ENCODE assay signal across 11 cellular contexts in the genomic region with DNA sequence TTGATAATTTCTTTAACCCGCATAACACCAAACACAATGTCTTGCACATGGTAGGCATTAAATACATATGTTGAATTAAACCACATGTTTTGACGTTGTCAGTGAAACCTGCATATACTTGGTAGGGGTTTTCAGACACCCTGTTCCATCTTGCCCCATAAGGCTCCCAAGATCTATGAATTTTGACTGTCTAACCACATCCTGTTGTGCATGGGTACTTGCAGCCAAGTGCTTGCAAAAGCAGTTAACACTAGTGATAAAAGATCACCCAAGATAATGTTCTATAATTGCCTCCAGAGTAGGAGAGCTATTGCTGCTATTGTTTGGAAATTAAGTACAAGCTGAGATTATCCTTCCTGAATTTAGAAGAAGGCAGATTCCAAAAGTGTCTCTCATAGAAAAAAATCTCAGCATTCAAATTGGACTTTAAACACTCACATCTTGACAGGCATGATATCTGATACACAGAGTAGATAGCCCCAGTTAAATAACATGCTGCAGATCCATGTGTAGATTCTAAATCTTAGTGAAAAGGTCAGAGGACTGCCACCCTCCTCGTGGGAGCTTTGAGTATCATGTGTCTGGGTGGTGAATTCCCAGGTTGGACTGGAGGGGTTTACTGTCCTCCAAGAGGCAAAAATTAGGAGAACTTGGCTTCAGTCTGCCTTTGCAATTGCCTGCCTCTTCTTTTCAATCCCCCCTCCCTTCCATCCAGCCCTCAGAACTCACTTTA. TPM values are rescaled to one million over a fixed set of nuclear protein-coding genes. Genes with fewer than 3 reads are reported as not detected.
DNase-seq lines count a peak whose midpoint lies in the region; ATAC-seq and TF ChIP-seq lines count a peak whose summit lies in the region.
"Had no signal": no experiment of that assay in that cellular context is flagged by ENCODE, and none has a peak within 500 bp of the region (broad histone marks: within the 10 kb centered on the region; RNA-seq: fewer than 3 reads in every experiment).

No MANE protein-coding gene starts in this region.

- no peak for TF ChIP-seq CTCF in GM12865 (IDR thresholded peaks at IDR 0.05; ENCODE audit: insufficient read depth, low read depth, low read length, missing control alignments)
- no peak for TF ChIP-seq CTCF in hepatocyte (IDR thresholded peaks at IDR 0.05; ENCODE audit: poor library complexity)

- no peaks in the 10 kb centered on the region for H3K9me3 ChIP-seq in naive thymus-derived CD4-positive, alpha-beta T cell (ENCODE audit: control insufficient read depth in 2 of 3, low read length in 3 of 3)
- H3K9me3 ChIP-seq in hepatocyte (ENCODE audit: low read depth): no peaks in the 10 kb centered on the region
- H3K9me3 ChIP-seq: pancreas had no signal

- peak overlapping the region; percentile 90 for H3K27ac ChIP-seq in naive thymus-derived CD4-positive, alpha-beta T cell (ENCODE audit: low read depth, low read length)
- no peak overlapping the region for H3K27ac ChIP-seq in hepatocyte
- H3K27ac ChIP-seq: pancreas had no signal

- DNase-seq in GM12865 (ENCODE audit: low read depth) (peak; percentile 71), mucosa of gallbladder (ENCODE audit: low spot score) (no peak), dermis blood vessel endothelial cell (no peak), hepatocyte (ENCODE audit: low spot score) (no peak)
- peak; percentile 55 for DNase-seq in activated CD4-positive, alpha-beta memory T cell treated with anti-CD3 and anti-CD28 coated beads, Interleukin-2, amount 10 ng/mL, durations not matched to agents 7 days and 5 days
- peak in 8 of 9 donors; percentile 42 to 92 (median 88) for DNase-seq in naive thymus-derived CD4-positive, alpha-beta T cell
- DNase-seq: Karpas-422, pancreas had no signal

- no peaks in the 10 kb centered on the region for H3K27me3 ChIP-seq in naive thymus-derived CD4-positive, alpha-beta T cell (ENCODE audit: control insufficient read depth in 2 of 2, insufficient read depth in 2 of 2, low read length in 2 of 2)
- H3K27me3 ChIP-seq in hepatocyte: no peaks in the 10 kb centered on the region
- H3K27me3 ChIP-seq: pancreas had no signal

- peak overlapping the region; percentile 77 for H3K27ac Mint-ChIP-seq in activated CD4-positive, alpha-beta memory T cell treated with anti-CD3 and anti-CD28 coated beads, Interleukin-2, amount 10 ng/mL, durations not matched to agents 7 days and 5 days
- H3K27ac Mint-ChIP-seq in naive thymus-derived CD4-positive, alpha-beta T cell: peak overlapping the region; percentile 95 to 100 (median 98)

- H3K4me1 ChIP-seq in naive thymus-derived CD4-positive, alpha-beta T cell (ENCODE audit: control insufficient read depth in 2 of 2, insufficient read depth in 2 of 2, low read length in 2 of 2): peaks cover 34 to 64% of the 10 kb centered on the region in 2 donors
- H3K4me1 ChIP-seq in hepatocyte (ENCODE audit: insufficient read depth): peaks cover 19% of the 10 kb centered on the region
- H3K4me1 ChIP-seq: pancreas had no signal

- no peak overlapping the region for H3K4me2 ChIP-seq in hepatocyte

- no peaks in the 10 kb centered on the region for H3K36me3 ChIP-seq in naive thymus-derived CD4-positive, alpha-beta T cell (ENCODE audit: control insufficient read depth in 2 of 3, insufficient read depth in 3 of 3, low read length in 3 of 3)
- H3K36me3 ChIP-seq in hepatocyte (replicated peaks; ENCODE audit: insufficient read depth, low read depth): no peaks in the 10 kb centered on the region
- H3K36me3 ChIP-seq: pancreas had no signal

- CTCF ChIA-PET in activated CD4-positive, alpha-beta memory T cell treated with anti-CD3 and anti-CD28 coated beads, Interleukin-2, amount 10 ng/mL, durations not matched to agents 7 days and 5 days (lab: Charles Lee): interaction anchor here (0.9 to 4.3 kb wide), 18 partner anchors 10 to 769 kb away, joined by 3 to 41 read pairs (median 4); a partner anchor contains a TSS
- CTCF ChIA-PET in naive thymus-derived CD4-positive, alpha-beta T cell (lab: Charles Lee): interaction anchor here (0.6 to 4.0 kb wide), 16 partner anchors 7 to 319 kb away, joined by 3 to 82 read pairs (median 4); a partner anchor contains a TSS

- H4K20me1 ChIP-seq in hepatocyte (ENCODE audit: insufficient read depth, poor library complexity, severe bottlenecking): no peaks in the 10 kb centered on the region

- peaks cover 38% of the 10 kb centered on the region for H3K4me1 Mint-ChIP-seq in activated CD4-positive, alpha-beta memory T cell treated with anti-CD3 and anti-CD28 coated beads, Interleukin-2, amount 10 ng/mL, durations not matched to agents 7 days and 5 days
- peaks cover 38 to 94% (median 74%) of the 10 kb centered on the region in 7 donors for H3K4me1 Mint-ChIP-seq in naive thymus-derived CD4-positive, alpha-beta T cell

- H2AFZ ChIP-seq in hepatocyte: no peak overlapping the region

- WGBS in hepatocyte (ENCODE audit: low lambda C conversion rate, missing lambda C conversion rate): 47% methylated on average over 3 of the region's 3 CpGs

- H3K4me3 ChIP-seq in GM12865 (ENCODE audit: low read depth, low read length): no peak overlapping the region
- H3K4me3 ChIP-seq in naive thymus-derived CD4-positive, alpha-beta T cell (ENCODE audit: low read length): peak overlapping the region; percentile 17
- H3K4me3 ChIP-seq in hepatocyte: no peak overlapping the region
- H3K4me3 ChIP-seq: pancreas had no signal

- POLR2A ChIA-PET in activated CD4-positive, alpha-beta memory T cell treated with anti-CD3 and anti-CD28 coated beads, Interleukin-2, amount 10 ng/mL, durations not matched to agents 7 days and 5 days (lab: Charles Lee): interaction anchor here (1.2 to 3.7 kb wide), 6 partner anchors 11 to 545 kb away, joined by 3 to 20 read pairs (median 4); a partner anchor contains a TSS
- POLR2A ChIA-PET in naive thymus-derived CD4-positive, alpha-beta T cell (lab: Charles Lee): interaction anchor here (0.7 to 4.2 kb wide), 13 partner anchors 8 to 318 kb away, joined by 3 to 106 read pairs (median 6); a partner anchor contains a TSS

- H3K9me3 Mint-ChIP-seq in activated CD4-positive, alpha-beta memory T cell treated with anti-CD3 and anti-CD28 coated beads, Interleukin-2, amount 10 ng/mL, durations not matched to agents 7 days and 5 days: peaks cover 14% of the 10 kb centered on the region
- peaks cover 8 to 23% (median 16%) of the 10 kb centered on the region in 11 donors for H3K9me3 Mint-ChIP-seq in naive thymus-derived CD4-positive, alpha-beta T cell

- H3K79me2 ChIP-seq in hepatocyte: no peaks in the 10 kb centered on the region

- H3K4me3 Mint-ChIP-seq in activated CD4-positive, alpha-beta memory T cell treated with anti-CD3 and anti-CD28 coated beads, Interleukin-2, amount 10 ng/mL, durations not matched to agents 7 days and 5 days: no peak overlapping the region
- H3K4me3 Mint-ChIP-seq in naive thymus-derived CD4-positive, alpha-beta T cell: peak overlapping the region; percentile 64 to 84 (median 72)

- H3K9me2 ChIP-seq in hepatocyte (replicated peaks; ENCODE audit: insufficient read depth): no peaks in the 10 kb centered on the region

- peak; percentile 63 for ATAC-seq in HG02763 (IDR thresholded peaks at IDR 0.05; ENCODE audit: unreplicated experiment)
- ATAC-seq in naive thymus-derived CD4-positive, alpha-beta T cell: peak; percentile 97
- ATAC-seq in HG03108 (IDR thresholded peaks at IDR 0.05; ENCODE audit: unreplicated experiment): no peak
- ATAC-seq: pancreas had no signal

- intact Hi-C loops in naive thymus-derived CD4-positive, alpha-beta T cell (cut with micrococcal nuclease): loop anchor here (1.0 to 10.0 kb wide), 12 partner anchors 9 to 933 kb away; a partner anchor contains a TSS

- H3K27me3 Mint-ChIP-seq in activated CD4-positive, alpha-beta memory T cell treated with anti-CD3 and anti-CD28 coated beads, Interleukin-2, amount 10 ng/mL, durations not matched to agents 7 days and 5 days: no peaks in the 10 kb centered on the region
- H3K27me3 Mint-ChIP-seq in naive thymus-derived CD4-positive, alpha-beta T cell: peaks cover 0 to 3% (median 0%) of the 10 kb centered on the region in 5 donors

- H3K36me3 Mint-ChIP-seq in activated CD4-positive, alpha-beta memory T cell treated with anti-CD3 and anti-CD28 coated beads, Interleukin-2, amount 10 ng/mL, durations not matched to agents 7 days and 5 days (ENCODE audit: low read depth): peaks cover 2% of the 10 kb centered on the region
- H3K36me3 Mint-ChIP-seq in naive thymus-derived CD4-positive, alpha-beta T cell: peaks cover 10 to 25% (median 17%) of the 10 kb centered on the region in 5 donors

RNA-seq across cellular contexts. Expression of a gene that starts 25.8 kb away (rescaled TPM):
- not detected for total RNA-seq in activated CD4-positive, alpha-beta memory T cell treated with anti-CD3 and anti-CD28 coated beads, Interleukin-2, amount 10 ng/mL, durations not matched to agents 7 days and 5 days
- not detected for total RNA-seq in naive thymus-derived CD4-positive, alpha-beta T cell
- polyA plus RNA-seq in naive thymus-derived CD4-positive, alpha-beta T cell: under 1 TPM in 1 of 2 donors, not detected in 1; 0.13 TPM
- total RNA-seq in mucosa of gallbladder (not detected), dermis blood vessel endothelial cell (not detected in 2 replicates), hepatocyte (not detected in 2 replicates)
- 0.12 and 0.24 TPM in 2 replicates for polyA plus RNA-seq in hepatocyte
- total RNA-seq: pancreas, urinary bladder had no signal
- polyA plus RNA-seq: pancreas, urinary bladder had no signal

RNA-seq across cellular contexts. Expression of a gene that starts 59.2 kb away (rescaled TPM):
- 10 to 100 TPM; 23.8 to 28.5 TPM for total RNA-seq in activated CD4-positive, alpha-beta memory T cell treated with anti-CD3 and anti-CD28 coated beads, Interleukin-2, amount 10 ng/mL, durations not matched to agents 7 days and 5 days
- 10 to 100 TPM; 19.3 to 50.0 (median 35.1) TPM for total RNA-seq in naive thymus-derived CD4-positive, alpha-beta T cell
- 10 to 100 TPM; 13.4 to 16.1 TPM for polyA plus RNA-seq in naive thymus-derived CD4-positive, alpha-beta T cell
- 24.7 TPM for total RNA-seq in mucosa of gallbladder
- 18.4 and 18.9 TPM in 2 replicates for total RNA-seq in dermis blood vessel endothelial cell
- 20.3 and 20.4 TPM in 2 replicates for total RNA-seq in hepatocyte
- polyA plus RNA-seq in hepatocyte: 9.1 and 14.4 TPM in 2 replicates

RNA-seq across cellular contexts. Expression of a gene that starts 59.3 kb away (rescaled TPM):
- 1 to 10 TPM; 2.7 to 3.4 TPM for total RNA-seq in activated CD4-positive, alpha-beta memory T cell treated with anti-CD3 and anti-CD28 coated beads, Interleukin-2, amount 10 ng/mL, durations not matched to agents 7 days and 5 days
- 1 to 10 TPM in 4 of 5 experiments, under 1 TPM in 1; 0.70 to 5.8 (median 2.0) TPM for total RNA-seq in naive thymus-derived CD4-positive, alpha-beta T cell
- 10 to 100 TPM; 10.8 to 14.1 TPM for polyA plus RNA-seq in naive thymus-derived CD4-positive, alpha-beta T cell
- total RNA-seq in mucosa of gallbladder (25.0 TPM), dermis blood vessel endothelial cell (10.4 and 10.5 TPM in 2 replicates), hepatocyte (3.4 and 9.5 TPM in 2 replicates)
- 18.6 and 25.3 TPM in 2 replicates for polyA plus RNA-seq in hepatocyte

Comparison
In these comparisons a context has a peak if more than half of its experiments do, and no peak if none do; other contexts are left out.
1. DNase-seq: peak in GM12865 (single experiment), activated CD4-positive, alpha-beta memory T cell treated with anti-CD3 and anti-CD28 coated beads, Interleukin-2, amount 10 ng/mL, durations not matched to agents 7 days and 5 days (single experiment) and naive thymus-derived CD4-positive, alpha-beta T cell (8 of 9); none in mucosa of gallbladder (single experiment), dermis blood vessel endothelial cell (single experiment) and hepatocyte (single experiment).